In genomic region chr3:71851878-71852277, GRCh38 we compare ENCODE assay signal across 7 cellular contexts.
"Had no signal": no experiment of that assay in that cellular context is flagged by ENCODE, and none has a peak within 500 bp of the region (broad histone marks: within the 10 kb centered on the region; RNA-seq: fewer than 3 reads in every experiment).

No MANE protein-coding gene starts in this region.

- H3K27ac ChIP-seq: GM23248, HL-60 had no signal

- H3K36me3 ChIP-seq: HAP-1 had no signal

- H3K4me3 ChIP-seq: GM23248, HAP-1 had no signal

- DNase-seq: GM23248, GOT3, H7, HFFc6, KBM-7 had no signal

- H3K4me1 ChIP-seq: HAP-1 had no signal
